ENCODE assay signal across 34 cellular contexts in genomic region chr15:67973846-67974245, GRCh38.
"Had no signal": no experiment of that assay in that cellular context is flagged by ENCODE, and none has a peak within 500 bp of the region (broad histone marks: within the 10 kb centered on the region; RNA-seq: fewer than 3 reads in every experiment).

No MANE protein-coding gene starts in this region.

- H3K36me3 ChIP-seq: adrenal gland, brain microvascular endothelial cell, breast epithelium had no signal

- FAIRE-seq: astrocyte, TTC549 had no signal

- H3K27me3 ChIP-seq: adrenal gland, body of pancreas, brain microvascular endothelial cell, breast epithelium had no signal

- H3K4me3 ChIP-seq: adrenal gland, body of pancreas, breast epithelium had no signal

- ATAC-seq: activated CD8-positive, alpha-beta T cell treated with anti-CD3 and anti-CD28 coated beads for 36 hours; activated naive CD4-positive, alpha-beta T cell treated with anti-CD3 and anti-CD28 coated beads, Interleukin-2, amount 50 U/mL, for 72 hours; activated T-cell treated with anti-CD3 and anti-CD28 coated beads, Interleukin-2, amount 50 U/mL, for 4 hours; activated T-cell treated with anti-CD3 and anti-CD28 coated beads, Interleukin-2, amount 50 U/mL, for 72 hours; activated T-helper 17 cell treated with anti-CD3 and anti-CD28 coated beads, Interleukin-2, amount 50 U/mL, for 72 hours; body of pancreas; T-cell had no signal

- H3K27ac ChIP-seq: adrenal gland, body of pancreas, brain microvascular endothelial cell, breast epithelium, VCaP had no signal

- H3K4me1 ChIP-seq: breast epithelium had no signal

- H3K9me3 ChIP-seq: adrenal gland, body of pancreas, breast epithelium had no signal

- DNase-seq: activated B cell treated with CpG ODN at 0.5 μM for 24 hours; activated CD4-positive, alpha-beta memory T cell treated with anti-CD3 and anti-CD28 coated beads for 36 hours; activated CD4-positive, alpha-beta T cell treated with anti-CD3 and anti-CD28 coated beads for 4 hours; activated CD4-positive, alpha-beta T cell treated with anti-CD3 and anti-CD28 coated beads, Interleukin-2, amount 10 ng/mL, durations not matched to agents 24 days and 14 days; activated CD4-positive, alpha-beta T cell treated with anti-CD3 and anti-CD28 coated beads, Interleukin-2, amount 50 U/mL, for 1 hour; activated CD4-positive, alpha-beta T cell treated with anti-CD3 and anti-CD28 coated beads, Interleukin-2, amount 50 U/mL, for 4 hours; activated CD4-positive, CD25-positive, alpha-beta regulatory T cell treated with anti-CD3 and anti-CD28 coated beads, Interleukin-2, amount 50 U/mL, for 72 hours; activated CD8-positive, alpha-beta memory T cell treated with anti-CD3 and anti-CD28 coated beads, Interleukin-2, amount 50 U/mL, for 4 hours; activated CD8-positive, alpha-beta T cell treated with anti-CD3 and anti-CD28 coated beads for 36 hours; activated effector memory CD4-positive, alpha-beta T cell treated with anti-CD3 and anti-CD28 coated beads, Interleukin-2, amount 50 U/mL, for 16 hours; activated gamma-delta T cell treated with Interleukin-2 at 50 U/mL for 16 hours; activated naive CD4-positive, alpha-beta T cell; activated naive CD4-positive, alpha-beta T cell treated with anti-CD3 and anti-CD28 coated beads for 36 hours; activated naive CD4-positive, alpha-beta T cell treated with anti-CD3 and anti-CD28 coated beads, Interleukin-2, amount 50 U/mL, for 16 hours; activated naive CD8-positive, alpha-beta T cell treated with anti-CD3 and anti-CD28 coated beads for 36 hours; activated T-cell treated with anti-CD3 and anti-CD28 coated beads for 4 hours; activated T-cell treated with anti-CD3 and anti-CD28 coated beads, Interleukin-2, amount 50 U/mL, for 1 hour; activated T-cell treated with anti-CD3 and anti-CD28 coated beads, Interleukin-2, amount 50 U/mL, for 4 hours; activated T-cell treated with anti-CD3 and anti-CD28 coated beads, Interleukin-2, amount 50 U/mL, for 72 hours; adrenal gland; amniotic stem cell; aorta; body of pancreas; brain microvascular endothelial cell; central memory CD4-positive, alpha-beta T cell; T-cell; T-helper 2 cell; T-helper 9 cell had no signal
